Comparison of ENCODE assay signal across 17 cellular contexts in the genomic region with DNA sequence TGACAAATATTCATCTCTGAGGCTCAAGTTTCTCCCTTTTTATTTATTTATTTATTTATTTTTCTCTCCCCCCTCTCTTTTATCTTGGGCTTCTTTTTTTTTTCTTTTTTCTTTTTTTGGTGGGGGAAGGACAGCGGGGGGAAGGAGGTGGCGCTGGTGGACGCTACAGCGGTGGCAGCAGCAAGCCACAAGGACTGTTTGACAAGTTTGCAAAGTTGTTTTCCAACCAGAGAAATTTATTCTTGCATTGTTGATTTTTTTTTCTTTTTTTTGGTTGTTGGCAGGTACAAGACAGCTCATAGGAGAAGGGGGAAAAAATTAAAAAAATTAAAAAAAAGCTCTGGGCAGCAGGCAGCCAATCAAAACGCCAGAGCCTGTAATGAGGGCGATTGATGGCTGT. TPM values are rescaled to one million over a fixed set of nuclear protein-coding genes. Genes with fewer than 3 reads are reported as not detected.
DNase-seq lines count a peak whose midpoint lies in the region; ATAC-seq, FAIRE-seq and TF ChIP-seq lines count a peak whose summit lies in the region.
"Had no signal": no experiment of that assay in that cellular context is flagged by ENCODE, and none has a peak within 500 bp of the region (broad histone marks: within the 10 kb centered on the region; RNA-seq: fewer than 3 reads in every experiment).

No MANE protein-coding gene starts in this region.

- POLR2A ChIA-PET in CD4-positive, alpha-beta memory T cell (lab: Charles Lee; ENCODE audit: partially characterized antibody): interaction anchor here (1.3 to 87.2 kb wide), 6 partner anchors 9 to 1258 kb away, joined by 3 to 6015 read pairs (median 8); partner anchors contain the start of gene BCL11B
- POLR2A ChIA-PET in HEK293T (lab: Yijun Ruan, JAX): interaction anchor here (1.4 kb wide), 1 partner anchor 10 kb away, joined by 4 read pairs; no protein-coding TSS in a partner anchor
- POLR2A ChIA-PET in naive thymus-derived CD4-positive, alpha-beta T cell (lab: Charles Lee): interaction anchor here (0.6 to 69.0 kb wide), 5 partner anchors 4 to 1052 kb away, joined by 3 to 2458 read pairs (median 1374); partner anchors contain the start of gene BCL11B

- peak; percentile 6 for ATAC-seq in naive thymus-derived CD4-positive, alpha-beta T cell
- ATAC-seq in HG03159 (IDR thresholded peaks at IDR 0.05; ENCODE audit: unreplicated experiment): no peak
- ATAC-seq in lower lobe of right lung: no peak
- ATAC-seq: gastroesophageal sphincter, mucosa of descending colon, PC-3 had no signal

- no peaks in the 10 kb centered on the region for H3K79me2 ChIP-seq in astrocyte (ENCODE audit: insufficient read depth, low read length)

- no peak overlapping the region for H3K9ac ChIP-seq in astrocyte (ENCODE audit: low read length)
- H3K9ac ChIP-seq: BLaER1 had no signal

- DNase-seq in CD4-positive, alpha-beta memory T cell: peak in 4 of 5 donors; percentile 46 to 60 (median 51)
- DNase-seq in HEK293T (ENCODE audit: extremely low spot score): no peak
- no peak for DNase-seq in astrocyte (ENCODE audit: low read depth)
- no peak for DNase-seq in naive thymus-derived CD4-positive, alpha-beta T cell
- DNase-seq in D341Med (ENCODE audit: low spot score): no peak
- no peak for DNase-seq in stimulated activated CD4-positive, alpha-beta T cell treated with anti-CD3 and anti-CD28 coated beads, Interleukin-4, amount 100 ng/mL, for 4 hours
- DNase-seq in lower lobe of right lung: no peak
- DNase-seq: kidney, NCI-H187, NCI-H524, PC-3 had no signal

- peaks cover 17% of the 10 kb centered on the region for H3K36me3 ChIP-seq in CD4-positive, alpha-beta memory T cell (ENCODE audit: insufficient read depth, low read length)
- H3K36me3 ChIP-seq in astrocyte (ENCODE audit: insufficient read depth, low read length) (no peaks in the 10 kb centered on the region), lower lobe of right lung (no peaks in the 10 kb centered on the region)
- peaks cover 0 to 28% (median 11%) of the 10 kb centered on the region in 3 experiments for H3K36me3 ChIP-seq in naive thymus-derived CD4-positive, alpha-beta T cell (ENCODE audit: control insufficient read depth in 2 of 3, insufficient read depth in 3 of 3, low read length in 3 of 3)
- H3K36me3 ChIP-seq: gastroesophageal sphincter, thoracic aorta had no signal

- H3K27ac Mint-ChIP-seq in CD4-positive, alpha-beta memory T cell: peak overlapping the region; percentile 98 to 99 (median 99)
- H3K27ac Mint-ChIP-seq in astrocyte (ENCODE audit: unreplicated experiment): no peak overlapping the region
- H3K27ac Mint-ChIP-seq in naive thymus-derived CD4-positive, alpha-beta T cell: peak overlapping the region; percentile 83 to 100 (median 99)

- no peak overlapping the region for H2AFZ ChIP-seq in astrocyte (ENCODE audit: low read depth, low read length)

- H3K4me3 ChIP-seq in CD4-positive, alpha-beta memory T cell (ENCODE audit: low read length in 2 of 2): peak overlapping the region in 1 of 2 donors; percentile 53
- H3K4me3 ChIP-seq in astrocyte (ENCODE audit: insufficient read depth, low read depth, low read length) (no peak overlapping the region), lower lobe of right lung (no peak overlapping the region)
- H3K4me3 ChIP-seq in naive thymus-derived CD4-positive, alpha-beta T cell (ENCODE audit: low read length): peak overlapping the region; percentile 52
- H3K4me3 ChIP-seq: BLaER1, gastroesophageal sphincter, mucosa of descending colon, thoracic aorta had no signal

- H3K36me3 Mint-ChIP-seq in CD4-positive, alpha-beta memory T cell: peaks cover 32 to 72% of the 10 kb centered on the region in 2 donors
- H3K36me3 Mint-ChIP-seq in astrocyte (ENCODE audit: low read depth, unreplicated experiment): peaks cover 12% of the 10 kb centered on the region
- peaks cover 7 to 41% (median 27%) of the 10 kb centered on the region in 5 donors for H3K36me3 Mint-ChIP-seq in naive thymus-derived CD4-positive, alpha-beta T cell

- intact Hi-C loops in CD4-positive, alpha-beta memory T cell (cut with micrococcal nuclease): loop anchor here (1.0 kb wide), 1 partner anchor 8 kb away; no protein-coding TSS in a partner anchor
- intact Hi-C loops in naive thymus-derived CD4-positive, alpha-beta T cell (cut with micrococcal nuclease): loop anchor here (1.0 to 10.0 kb wide), 3 partner anchors 8 to 829 kb away; partner anchors contain the start of gene EVL (in 1 of the 2)
- intact Hi-C loops in lower lobe of right lung (cut with DNase I): no loop called here

- CTCF ChIA-PET in CD4-positive, alpha-beta memory T cell (lab: Charles Lee; ENCODE audit: partially characterized antibody): interaction anchor here (1.0 to 16.7 kb wide), 11 partner anchors 6 to 1258 kb away, joined by 3 to 270 read pairs (median 4); partner anchors contain the start of gene BCL11B
- CTCF ChIA-PET in HEK293T (lab: Yijun Ruan, JAX): interaction anchor here (0.6 kb wide), 1 partner anchor 83 kb away, joined by 3 read pairs; no protein-coding TSS in a partner anchor
- CTCF ChIA-PET in naive thymus-derived CD4-positive, alpha-beta T cell (lab: Charles Lee): interaction anchor here (0.6 to 3.2 kb wide), 7 partner anchors 9 to 792 kb away, joined by 3 to 16 read pairs (median 4); no protein-coding TSS in a partner anchor

- H3K4me1 Mint-ChIP-seq in CD4-positive, alpha-beta memory T cell: peaks cover 80 to 98% (median 90%) of the 10 kb centered on the region in 4 donors
- H3K4me1 Mint-ChIP-seq in astrocyte (ENCODE audit: low read depth, unreplicated experiment): peaks cover 8% of the 10 kb centered on the region
- H3K4me1 Mint-ChIP-seq in naive thymus-derived CD4-positive, alpha-beta T cell: peaks cover 70 to 96% (median 93%) of the 10 kb centered on the region in 7 donors

- no peak for FAIRE-seq in astrocyte (lab: Jason Lieb, UNC)
- FAIRE-seq: endothelial cell of umbilical vein, kidney had no signal

- H3K4me1 ChIP-seq in CD4-positive, alpha-beta memory T cell (ENCODE audit: insufficient read depth, low read length): peaks cover 100% of the 10 kb centered on the region
- H3K4me1 ChIP-seq in astrocyte (ENCODE audit: insufficient read depth, low read length): no peaks in the 10 kb centered on the region
- H3K4me1 ChIP-seq in naive thymus-derived CD4-positive, alpha-beta T cell (ENCODE audit: control insufficient read depth in 2 of 2, insufficient read depth in 2 of 2, low read length in 2 of 2): peaks cover 93 to 95% of the 10 kb centered on the region in 2 donors
- H3K4me1 ChIP-seq in lower lobe of right lung: peaks cover 4% of the 10 kb centered on the region

- H3K9me3 Mint-ChIP-seq in CD4-positive, alpha-beta memory T cell: peaks cover 0 to 6% (median 0%) of the 10 kb centered on the region in 8 donors
- H3K9me3 Mint-ChIP-seq in astrocyte (ENCODE audit: unreplicated experiment): peaks cover 22% of the 10 kb centered on the region
- peaks cover 0 to 22% (median 0%) of the 10 kb centered on the region in 11 donors for H3K9me3 Mint-ChIP-seq in naive thymus-derived CD4-positive, alpha-beta T cell

- peak overlapping the region; percentile 83 to 99 (median 90) for H3K4me3 Mint-ChIP-seq in CD4-positive, alpha-beta memory T cell
- H3K4me3 Mint-ChIP-seq in astrocyte (ENCODE audit: unreplicated experiment): peak overlapping the region; percentile 73
- H3K4me3 Mint-ChIP-seq in naive thymus-derived CD4-positive, alpha-beta T cell: peak overlapping the region; percentile 81 to 95 (median 90)

- H4K20me1 ChIP-seq in astrocyte (ENCODE audit: insufficient read depth, low read length): no peaks in the 10 kb centered on the region

- H3K27me3 Mint-ChIP-seq in CD4-positive, alpha-beta memory T cell: no peaks in the 10 kb centered on the region
- no peaks in the 10 kb centered on the region for H3K27me3 Mint-ChIP-seq in astrocyte (ENCODE audit: low read depth, unreplicated experiment)
- H3K27me3 Mint-ChIP-seq in naive thymus-derived CD4-positive, alpha-beta T cell: no peaks in the 10 kb centered on the region

- no peaks in the 10 kb centered on the region for H3K9me3 ChIP-seq in CD4-positive, alpha-beta memory T cell (ENCODE audit: control insufficient read depth in 1 of 2, low read length in 2 of 2)
- peaks cover 35% of the 10 kb centered on the region for H3K9me3 ChIP-seq in astrocyte (ENCODE audit: insufficient read depth, low read depth, low read length)
- H3K9me3 ChIP-seq in naive thymus-derived CD4-positive, alpha-beta T cell (ENCODE audit: control insufficient read depth in 2 of 3, low read length in 3 of 3): no peaks in the 10 kb centered on the region
- peaks cover 12% of the 10 kb centered on the region for H3K9me3 ChIP-seq in lower lobe of right lung
- H3K9me3 ChIP-seq: BLaER1, mucosa of descending colon had no signal

- H3K27me3 ChIP-seq in CD4-positive, alpha-beta memory T cell (ENCODE audit: insufficient read depth, low read length): no peaks in the 10 kb centered on the region
- H3K27me3 ChIP-seq in astrocyte (ENCODE audit: insufficient read depth, low read length) (no peaks in the 10 kb centered on the region), lower lobe of right lung (ENCODE audit: low read depth) (peaks cover 29% of the 10 kb centered on the region)
- H3K27me3 ChIP-seq in naive thymus-derived CD4-positive, alpha-beta T cell (ENCODE audit: control insufficient read depth in 2 of 2, insufficient read depth in 2 of 2, low read length in 2 of 2): no peaks in the 10 kb centered on the region
- H3K27me3 ChIP-seq: BLaER1 had no signal

- H3K27ac ChIP-seq in CD4-positive, alpha-beta memory T cell (ENCODE audit: low read depth, low read length): peak overlapping the region; percentile 98
- H3K27ac ChIP-seq in astrocyte (ENCODE audit: low read depth, low read length) (no peak overlapping the region), lower lobe of right lung (no peak overlapping the region)
- H3K27ac ChIP-seq in naive thymus-derived CD4-positive, alpha-beta T cell (ENCODE audit: low read depth, low read length): peak overlapping the region; percentile 98
- H3K27ac ChIP-seq: BLaER1, gastroesophageal sphincter, thoracic aorta had no signal

- peak overlapping the region; percentile 71 for H3K4me2 ChIP-seq in astrocyte (ENCODE audit: low read length)

- TF ChIP-seq CTCF in astrocyte (IDR thresholded peaks at IDR 0.05; ENCODE audit: insufficient read depth, low read depth, low read length) (no peak), lower lobe of right lung (IDR thresholded peaks at IDR 0.05) (no peak)

TF ChIP-seq in HEK293T, 16 proteins besides CTCF, POLR2A, EP300 and RAD21:
- peak; percentile 43; the same call in 1 of the 2 replicates for TF ChIP-seq ZNF384 (IDR thresholded peaks at IDR 0.05)
- TF ChIP-seq HDGF (IDR thresholded peaks at IDR 0.05; ENCODE audit: borderline replicate concordance): no peak

RNA-seq across cellular contexts. Expression of gene BCL11B, which starts 36.4 kb away (rescaled TPM):
- total RNA-seq in CD4-positive, alpha-beta memory T cell: 100 to 1,000 TPM; 163 to 165 TPM
- 10 to 100 TPM in 1 of 2 donors, 1 to 10 TPM in 1; 2.6 to 11.6 TPM for polyA plus RNA-seq in CD4-positive, alpha-beta memory T cell
- total RNA-seq in astrocyte (1.1 and 2.0 TPM in 2 replicates), lower lobe of right lung (2.3 TPM)
- 100 to 1,000 TPM in 4 of 5 experiments, 10 to 100 TPM in 1; 96.3 to 269 (median 223) TPM for total RNA-seq in naive thymus-derived CD4-positive, alpha-beta T cell
- polyA plus RNA-seq in naive thymus-derived CD4-positive, alpha-beta T cell: 10 to 100 TPM; 10.9 to 11.6 TPM

Comparison
In these comparisons a context has a peak if more than half of its experiments do, and no peak if none do; other contexts are left out.
1. DNase-seq: peak in CD4-positive, alpha-beta memory T cell (4 of 5); none in HEK293T (single experiment), astrocyte (single experiment), naive thymus-derived CD4-positive, alpha-beta T cell (0 of 9), D341Med (single experiment), stimulated activated CD4-positive, alpha-beta T cell treated with anti-CD3 and anti-CD28 coated beads, Interleukin-4, amount 100 ng/mL, for 4 hours (0 of 2) and lower lobe of right lung (single experiment).
2. H3K27ac ChIP-seq: peak in CD4-positive, alpha-beta memory T cell (single experiment) and naive thymus-derived CD4-positive, alpha-beta T cell (single experiment); none in astrocyte (single experiment) and lower lobe of right lung (single experiment).
3. RNA of gene BCL11B, which starts 36.4 kb away (total RNA-seq): 96.3 to 269 TPM in naive thymus-derived CD4-positive, alpha-beta T cell and 163 to 165 TPM in CD4-positive, alpha-beta memory T cell; 2.3 TPM in lower lobe of right lung (single experiment) and 1.1 to 2.0 TPM in astrocyte; every median in the first group is over 10 times any median in the second.
4. Peak in every context shown above with its lines, with median percentiles within 50 percentile points of each other: H3K4me3 Mint-ChIP-seq.